In genomic region chr19:8517551-8518442, GRCh38 we compare ENCODE assay signal across 8 cellular contexts. TPM values are rescaled to one million over a fixed set of nuclear protein-coding genes. Genes with fewer than 3 reads are reported as not detected.
A peak's percentile ranks its signal among the peaks of the same experiment; 100 is the strongest.
DNase-seq lines count a peak whose midpoint lies in the region; ATAC-seq, FAIRE-seq and TF ChIP-seq lines count a peak whose summit lies in the region.

No MANE protein-coding gene starts in this region.

- H3K79me2 ChIP-seq in GM12878 (ENCODE audit: control insufficient read depth, insufficient read depth, low read length) (peaks cover 2% of the 10 kb centered on the region), trophoblast cell (ENCODE audit: control insufficient read depth, insufficient read depth, low read length, poor library complexity) (peaks cover 5% of the 10 kb centered on the region)

- no peak overlapping the region for H4K91ac ChIP-seq in trophoblast cell (ENCODE audit: low read depth, low read length)

- H3K4me1 ChIP-seq in GM12878 (ENCODE audit: control insufficient read depth, insufficient read depth, low read length) (peaks cover 11% of the 10 kb centered on the region; the same call in 1 of the 2 replicates), trophoblast cell (ENCODE audit: control insufficient read depth in 1 of 2, insufficient read depth in 2 of 2, low read length in 2 of 2) (peaks cover 9 to 12% of the 10 kb centered on the region in 2 experiments), ovary (ENCODE audit: insufficient read depth) (peaks cover 7% of the 10 kb centered on the region)

- H3K18ac ChIP-seq in trophoblast cell (ENCODE audit: low read length): no peak overlapping the region

- no peak overlapping the region for H2BK5ac ChIP-seq in trophoblast cell (ENCODE audit: low read depth, low read length, poor library complexity)

- in situ Hi-C loops in GM12878 (cut with MboI): no loop called here

- H3K9ac ChIP-seq in GM12878 (ENCODE audit: control insufficient read depth, insufficient read depth, low read length) (no peak overlapping the region), trophoblast cell (ENCODE audit: low read length) (no peak overlapping the region)

- peak; percentile 54 for DNase-seq in GM04503 (ENCODE audit: low read depth)
- DNase-seq in SKM-1 treated with dmso at 0.1 percent for 144 hours (lab: John Stamatoyannopoulos, UW; ENCODE audit: unreplicated experiment): peak; percentile 83
- DNase-seq in GM12878 (ENCODE audit: low read depth, low spot score): no peak
- peak; percentile 67 to 80 for DNase-seq in trophoblast cell
- DNase-seq in ovary: no peak
- no peak for DNase-seq in globus pallidus (ENCODE audit: low spot score)

- FAIRE-seq in GM12878 (lab: Jason Lieb, UNC): peak; percentile 75

- SMC1A ChIA-PET in GM12878 (lab: Charles Lee; ENCODE audit: uncharacterized antibody, unreplicated experiment): no interaction called here

- H3K4ac ChIP-seq in trophoblast cell (ENCODE audit: low read depth, low read length): no peak overlapping the region

- no peak for ATAC-seq in GM12878
- no peak for ATAC-seq in HG03460 (IDR thresholded peaks at IDR 0.05; ENCODE audit: unreplicated experiment)
- ATAC-seq in GM18520 (IDR thresholded peaks at IDR 0.05; ENCODE audit: unreplicated experiment): no peak

- H3K27ac ChIP-seq in GM12878 (ENCODE audit: control insufficient read depth, insufficient read depth) (no peak overlapping the region), trophoblast cell (ENCODE audit: low read depth, low read length) (no peak overlapping the region), ovary (no peak overlapping the region)

- CTCF ChIA-PET in GM12878 (lab: Yijun Ruan, JAX): interaction anchor here (0.6 to 3.3 kb wide), 2 partner anchors 61 to 99 kb away, joined by 3 to 16 read pairs; no protein-coding TSS in a partner anchor

- POLR2A ChIA-PET in GM12878 (lab: Charles Lee): interaction anchor here (0.6 kb wide), 1 partner anchor 155 kb away, joined by 4 read pairs; no protein-coding TSS in a partner anchor

- no peaks in the 10 kb centered on the region for H4K20me1 ChIP-seq in GM12878 (ENCODE audit: control insufficient read depth, insufficient read depth)

- H3K4me3 ChIP-seq in GM12878: no peak overlapping the region
- H3K4me3 ChIP-seq in trophoblast cell (ENCODE audit: low read depth, low read length): no peak overlapping the region
- no peak overlapping the region for H3K4me3 ChIP-seq in ovary

- no peak overlapping the region for H2AK5ac ChIP-seq in trophoblast cell (ENCODE audit: low read length)

- H2BK12ac ChIP-seq in trophoblast cell (ENCODE audit: low read length): no peak overlapping the region

- H3K23ac ChIP-seq in trophoblast cell (ENCODE audit: low read length): no peak overlapping the region

- H3K27me3 ChIP-seq in GM12878 (replicated peaks in 1 of 2; ENCODE audit: control insufficient read depth in 2 of 2, insufficient read depth in 2 of 2, low read length in 1 of 2) (no peaks in the 10 kb centered on the region), trophoblast cell (ENCODE audit: insufficient read depth, low read length) (no peaks in the 10 kb centered on the region), ovary (no peaks in the 10 kb centered on the region)

- intact Hi-C loops in GM12878 (cut with micrococcal nuclease; ENCODE audit: unreplicated experiment): no loop called here
- intact Hi-C loops in ovary (cut with DNase I): no loop called here

- H3K36me3 ChIP-seq in GM12878 (ENCODE audit: control insufficient read depth in 2 of 2, insufficient read depth in 2 of 2, low read length in 1 of 2) (peaks cover 0 to 2% of the 10 kb centered on the region in 2 experiments; a peak in 1 of 4 replicates), trophoblast cell (ENCODE audit: control insufficient read depth in 1 of 2, insufficient read depth in 2 of 2, low read length in 2 of 2) (no peaks in the 10 kb centered on the region), ovary (no peaks in the 10 kb centered on the region)

- RAD21 ChIA-PET in GM12878 (lab: Charles Lee; ENCODE audit: unreplicated experiment): no interaction called here

- H4K12ac ChIP-seq in trophoblast cell (ENCODE audit: low read depth, low read length): no peak overlapping the region

- no peak overlapping the region for H3K4me2 ChIP-seq in GM12878 (ENCODE audit: control insufficient read depth, insufficient read depth)
- no peak overlapping the region for H3K4me2 ChIP-seq in trophoblast cell (ENCODE audit: low read length)

- no peak overlapping the region for H2BK120ac ChIP-seq in trophoblast cell (ENCODE audit: insufficient read depth, low read length, poor library complexity)

- TF ChIP-seq POLR2A in GM12878 (IDR thresholded peaks at IDR 0.05; ENCODE audit: low read depth, low read length) (no peak), ovary (IDR thresholded peaks at IDR 0.05) (no peak)

- H2AFZ ChIP-seq in GM12878 (ENCODE audit: control insufficient read depth, low read depth, low read length) (peak overlapping the region; percentile 31; the same call in 1 of the 2 replicates), trophoblast cell (ENCODE audit: insufficient read depth, low read length, poor library complexity) (no peak overlapping the region)

- H4K8ac ChIP-seq in trophoblast cell (ENCODE audit: low read depth, low read length): no peak overlapping the region

- peaks cover 11% of the 10 kb centered on the region for H3K79me1 ChIP-seq in trophoblast cell (ENCODE audit: low read length)

- H3K9me3 ChIP-seq in GM12878 (replicated peaks; ENCODE audit: control insufficient read depth, insufficient read depth, low read length) (no peaks in the 10 kb centered on the region), trophoblast cell (ENCODE audit: insufficient read depth, low read depth, low read length) (peaks cover 1% of the 10 kb centered on the region), ovary (no peaks in the 10 kb centered on the region)

- WGBS in GM12878 (ENCODE audit: insufficient coverage, insufficient replicate concordance, low lambda C conversion rate, missing lambda C conversion rate): 19% methylated on average over 10 of the region's 10 CpGs
- no CpG with 5 or more reads among the region's 10 CpGs for WGBS in trophoblast cell (ENCODE audit: extremely low coverage, insufficient coverage, insufficient read length)
- 22 to 42% (median 30%) methylated on average over 10 of the region's 10 CpGs for WGBS in ovary, 3 donors

- no peak for TF ChIP-seq CTCF in GM12878 (IDR thresholded peaks at IDR 0.05 in 2 of 3, conservative IDR thresholded peaks at IDR 0.05 in 1 of 3; ENCODE audit: control insufficient read depth in 2 of 3, extremely low read depth in 1 of 3, insufficient read depth in 1 of 3, low read depth in 3 of 3, low read length in 3 of 3)
- TF ChIP-seq CTCF in ovary (IDR thresholded peaks at IDR 0.05): no peak

- no peak for TF ChIP-seq RAD21 in GM12878 (IDR thresholded peaks at IDR 0.05; ENCODE audit: insufficient read depth, low read depth, low read length)

- no TSS peak for BruUV-seq in GM12878 (replicated peaks; lab: Mats Ljungman, UMichigan)

- TF ChIP-seq EP300 in GM12878 (IDR thresholded peaks at IDR 0.05; ENCODE audit: borderline replicate concordance in 1 of 2, control insufficient read depth in 1 of 2, low read depth in 2 of 2, low read length in 2 of 2) (no peak), ovary (IDR thresholded peaks at IDR 0.05) (no peak)

- no peak overlapping the region for H3K14ac ChIP-seq in trophoblast cell (ENCODE audit: low read length)

RNA-seq across cellular contexts. Expression of gene ZNF414, which starts 3.8 kb away (rescaled TPM):
- total RNA-seq in GM12878 (2013; cell fraction: nucleolus; rRNA removed): 8.0 and 13.6 TPM in 2 replicates
- 4.4 and 5.3 TPM in 2 replicates for total RNA-seq in GM12878 (2014; rRNA removed)
- 0.45 and 0.92 TPM in 2 replicates for total RNA-seq in GM12878 (2014; rRNA removed; fragmentation: Illumina TruSeq; extraction: Trizol)
- total RNA-seq in GM12878 (2021): 23.7 and 26.4 TPM in 2 replicates
- 5.8 TPM for polyA plus RNA-seq in GM12878 (2011; ENCODE audit: low read depth)
- 0.26 and 1.9 TPM in 2 replicates for polyA plus RNA-seq in GM12878 (2011; rRNA removed)
- polyA plus RNA-seq in GM12878 (2011; cell fraction: cytosol; rRNA removed): 3.2 and 3.9 TPM in 2 replicates
- polyA plus RNA-seq in GM12878 (2011; cell fraction: nucleus; rRNA removed): 17.8 and 22.8 TPM in 2 replicates
- 15.5 and 15.9 TPM in 2 replicates for polyA plus RNA-seq in GM12878 (2012)
- polyA plus RNA-seq in GM12878 (2014; fragmentation: Illumina TruSeq; extraction: Trizol): 0.94 TPM in 1 of 2 replicates, not detected in the other
- under 1 TPM in 1 of 2 experiments, not detected in 1; 0.16 TPM for polyA plus RNA-seq in GM12878 (2014; fragmentation: Nextera tagmentation; extraction: Ambion mirVana)
- polyA plus RNA-seq in GM12878 (2014; rRNA removed): 12.5 and 24.5 TPM in 2 replicates
- polyA plus RNA-seq in GM12878 (2016; fragmentation: Nextera tagmentation; extraction: Ambion mirVana): 10 to 100 TPM in 1 of 2 experiments, 1 to 10 TPM in 1; 5.7 to 12.1 TPM
- 0.80 and 3.5 TPM in 2 replicates for polyA minus RNA-seq in GM12878 (2011; rRNA and poly(A)+ RNA removed)
- polyA minus RNA-seq in GM12878 (2011; cell fraction: cytosol; rRNA and poly(A)+ RNA removed): 5.8 and 9.2 TPM in 2 replicates
- polyA minus RNA-seq in GM12878 (2011; cell fraction: nucleus; rRNA and poly(A)+ RNA removed): 3.1 and 6.0 TPM in 2 replicates
- 17.6 TPM in 2 replicates for polyA plus RNA-seq in trophoblast cell (2013)
- 10 to 100 TPM; 20.9 to 49.7 (median 26.2) TPM for total RNA-seq in ovary
- 10 to 100 TPM in 1 of 2 donors, under 1 TPM in 1; 0.62 to 45.3 TPM for polyA plus RNA-seq in ovary

RNA-seq across cellular contexts. Expression of gene PRAM1, which starts 15.4 kb away (rescaled TPM):
- 1.1 and 1.6 TPM in 2 replicates for total RNA-seq in GM12878 (2013; cell fraction: nucleolus; rRNA removed)
- total RNA-seq in GM12878 (2014; rRNA removed) (not detected in 2 replicates), GM12878 (2014; rRNA removed; fragmentation: Illumina TruSeq; extraction: Trizol) (not detected in 2 replicates), GM12878 (2021) (0.08 TPM in 1 of 2 replicates, not detected in the other), ovary (1 to 10 TPM in 4 of 7 donors, under 1 TPM in 3; 0.11 to 2.2 (median 1.4) TPM)
- not detected for polyA plus RNA-seq in GM12878 (2011; ENCODE audit: low read depth)
- polyA plus RNA-seq in GM12878 (2011; rRNA removed) (not detected in 2 replicates), GM12878 (2014; fragmentation: Illumina TruSeq; extraction: Trizol) (0.03 TPM in 1 of 2 replicates, not detected in the other), GM12878 (2014; fragmentation: Nextera tagmentation; extraction: Ambion mirVana) (not detected), GM12878 (2014; rRNA removed) (0.08 and 0.49 TPM in 2 replicates), GM12878 (2016; fragmentation: Nextera tagmentation; extraction: Ambion mirVana) (not detected), ovary (under 1 TPM; 0.35 to 0.88 TPM)
- polyA plus RNA-seq in GM12878 (2011; cell fraction: cytosol; rRNA removed): not detected in 2 replicates
- 0.18 and 0.30 TPM in 2 replicates for polyA plus RNA-seq in GM12878 (2011; cell fraction: nucleus; rRNA removed)
- polyA plus RNA-seq in GM12878 (2012): 0.10 and 0.24 TPM in 2 replicates
- not detected in 2 replicates for polyA minus RNA-seq in GM12878 (2011; rRNA and poly(A)+ RNA removed)
- not detected in 2 replicates for polyA minus RNA-seq in GM12878 (2011; cell fraction: cytosol; rRNA and poly(A)+ RNA removed)
- polyA minus RNA-seq in GM12878 (2011; cell fraction: nucleus; rRNA and poly(A)+ RNA removed): not detected in 2 replicates
- polyA plus RNA-seq in trophoblast cell (2013): 0.07 and 0.11 TPM in 2 replicates

RNA-seq across cellular contexts. Expression of gene MYO1F, which starts 59.4 kb away (rescaled TPM):
- 31.9 and 41.6 TPM in 2 replicates for total RNA-seq in GM12878 (2013; cell fraction: nucleolus; rRNA removed)
- 31.2 and 42.8 TPM in 2 replicates for total RNA-seq in GM12878 (2014; rRNA removed)
- 28.8 and 32.0 TPM in 2 replicates for total RNA-seq in GM12878 (2014; rRNA removed; fragmentation: Illumina TruSeq; extraction: Trizol)
- 42.6 and 49.4 TPM in 2 replicates for total RNA-seq in GM12878 (2021)
- polyA plus RNA-seq in GM12878 (2011; ENCODE audit: low read depth): 6.5 TPM
- 3.6 and 5.3 TPM in 2 replicates for polyA plus RNA-seq in GM12878 (2011; rRNA removed)
- polyA plus RNA-seq in GM12878 (2011; cell fraction: cytosol; rRNA removed): 6.5 and 7.4 TPM in 2 replicates
- 9.4 and 11.5 TPM in 2 replicates for polyA plus RNA-seq in GM12878 (2011; cell fraction: nucleus; rRNA removed)
- polyA plus RNA-seq in GM12878 (2012): 9.1 and 13.9 TPM in 2 replicates
- 28.9 and 37.0 TPM in 2 replicates for polyA plus RNA-seq in GM12878 (2014; fragmentation: Illumina TruSeq; extraction: Trizol)
- 1 to 10 TPM; 3.5 to 4.0 TPM for polyA plus RNA-seq in GM12878 (2014; fragmentation: Nextera tagmentation; extraction: Ambion mirVana)
- 43.3 and 46.9 TPM in 2 replicates for polyA plus RNA-seq in GM12878 (2014; rRNA removed)
- 10 to 100 TPM; 29.9 to 30.6 TPM for polyA plus RNA-seq in GM12878 (2016; fragmentation: Nextera tagmentation; extraction: Ambion mirVana)
- 8.0 and 10.1 TPM in 2 replicates for polyA minus RNA-seq in GM12878 (2011; rRNA and poly(A)+ RNA removed)
- polyA minus RNA-seq in GM12878 (2011; cell fraction: cytosol; rRNA and poly(A)+ RNA removed): 3.6 TPM in 2 replicates
- 4.1 and 9.5 TPM in 2 replicates for polyA minus RNA-seq in GM12878 (2011; cell fraction: nucleus; rRNA and poly(A)+ RNA removed)
- polyA plus RNA-seq in trophoblast cell (2013): 0.35 and 0.37 TPM in 2 replicates
- 10 to 100 TPM in 2 of 7 donors, 1 to 10 TPM in 5; 3.5 to 13.6 (median 5.4) TPM for total RNA-seq in ovary
- 1 to 10 TPM; 4.0 to 7.8 TPM for polyA plus RNA-seq in ovary

Comparison
In these comparisons a context has a peak if more than half of its experiments do, and no peak if none do; other contexts are left out.
1. DNase-seq: peak in GM04503 (single experiment), SKM-1 treated with dmso at 0.1 percent for 144 hours (single experiment) and trophoblast cell (2 of 2); none in GM12878 (single experiment), ovary (0 of 5) and globus pallidus (single experiment).